1 cellular context compared by ENCODE assay signal in the genomic region with DNA sequence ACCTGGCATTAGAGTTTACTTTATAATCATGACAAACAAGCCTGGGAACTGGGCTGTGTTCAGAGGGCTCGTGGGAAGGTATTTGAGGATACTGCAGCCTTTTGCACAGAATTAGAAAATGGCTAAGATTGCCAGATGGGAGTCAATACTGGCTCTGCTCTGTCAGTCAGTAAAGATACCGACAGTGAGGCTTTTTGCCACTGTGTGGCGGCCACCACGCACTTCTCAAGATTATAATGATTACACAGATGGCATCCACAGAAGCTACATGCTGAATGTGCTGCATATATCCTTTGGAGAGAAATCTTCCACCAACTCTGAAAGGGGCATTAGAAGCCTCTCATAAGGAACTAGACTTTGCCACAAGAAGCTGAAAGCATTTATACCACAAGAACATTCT.
TF ChIP-seq lines count a peak whose summit lies in the region.

No MANE protein-coding gene starts in this region.

TF ChIP-seq in WTC11, 78 proteins besides CTCF, POLR2A, EP300 and RAD21:
- TF ChIP-seq KAT7 (CRISPR knock-in tag; IDR thresholded peaks at IDR 0.05; ENCODE audit: borderline replicate concordance) (no peak), NR1H2 (CRISPR knock-in tag; IDR thresholded peaks at IDR 0.05) (no peak), OVOL2 (CRISPR knock-in tag; IDR thresholded peaks at IDR 0.05; ENCODE audit: borderline replicate concordance) (no peak), ZNF232 (CRISPR knock-in tag; IDR thresholded peaks at IDR 0.05) (no peak), ZNF532 (CRISPR knock-in tag; IDR thresholded peaks at IDR 0.05; ENCODE audit: borderline replicate concordance) (no peak), ATF2 (CRISPR knock-in tag; IDR thresholded peaks at IDR 0.05; ENCODE audit: borderline replicate concordance, low read depth) (no peak), EMX1 (CRISPR knock-in tag; IDR thresholded peaks at IDR 0.05) (no peak), ZMAT4 (CRISPR knock-in tag; IDR thresholded peaks at IDR 0.05) (no peak), ZNF425 (CRISPR knock-in tag; conservative IDR thresholded peaks at IDR 0.05) (no peak), TEAD1 (CRISPR knock-in tag; IDR thresholded peaks at IDR 0.05) (no peak), ZNF416 (CRISPR knock-in tag; IDR thresholded peaks at IDR 0.05) (no peak), STAT6 (CRISPR knock-in tag; conservative IDR thresholded peaks at IDR 0.05; ENCODE audit: low read depth) (no peak), JUN (CRISPR knock-in tag; IDR thresholded peaks at IDR 0.05) (no peak), ZNF138 (CRISPR knock-in tag; conservative IDR thresholded peaks at IDR 0.05) (no peak), HMGA2 (CRISPR knock-in tag; IDR thresholded peaks at IDR 0.05) (no peak)
- TF ChIP-seq, protein P1, sequence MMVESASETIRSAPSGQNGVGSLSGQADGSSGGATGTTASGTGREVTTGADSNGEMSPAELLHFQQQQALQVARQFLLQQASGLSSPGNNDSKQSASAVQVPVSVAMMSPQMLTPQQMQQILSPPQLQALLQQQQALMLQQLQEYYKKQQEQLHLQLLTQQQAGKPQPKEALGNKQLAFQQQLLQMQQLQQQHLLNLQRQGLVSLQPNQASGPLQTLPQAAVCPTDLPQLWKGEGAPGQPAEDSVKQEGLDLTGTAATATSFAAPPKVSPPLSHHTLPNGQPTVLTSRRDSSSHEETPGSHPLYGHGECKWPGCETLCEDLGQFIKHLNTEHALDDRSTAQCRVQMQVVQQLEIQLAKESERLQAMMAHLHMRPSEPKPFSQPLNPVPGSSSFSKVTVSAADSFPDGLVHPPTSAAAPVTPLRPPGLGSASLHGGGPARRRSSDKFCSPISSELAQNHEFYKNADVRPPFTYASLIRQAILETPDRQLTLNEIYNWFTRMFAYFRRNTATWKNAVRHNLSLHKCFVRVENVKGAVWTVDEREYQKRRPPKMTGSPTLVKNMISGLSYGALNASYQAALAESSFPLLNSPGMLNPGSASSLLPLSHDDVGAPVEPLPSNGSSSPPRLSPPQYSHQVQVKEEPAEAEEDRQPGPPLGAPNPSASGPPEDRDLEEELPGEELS (CRISPR knock-in tag; IDR thresholded peaks at IDR 0.05): no peak
- TF ChIP-seq, protein P2, sequence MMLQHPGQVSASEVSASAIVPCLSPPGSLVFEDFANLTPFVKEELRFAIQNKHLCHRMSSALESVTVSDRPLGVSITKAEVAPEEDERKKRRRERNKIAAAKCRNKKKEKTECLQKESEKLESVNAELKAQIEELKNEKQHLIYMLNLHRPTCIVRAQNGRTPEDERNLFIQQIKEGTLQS (CRISPR knock-in tag; conservative IDR thresholded peaks at IDR 0.05): no peak
- TF ChIP-seq, protein P3, sequence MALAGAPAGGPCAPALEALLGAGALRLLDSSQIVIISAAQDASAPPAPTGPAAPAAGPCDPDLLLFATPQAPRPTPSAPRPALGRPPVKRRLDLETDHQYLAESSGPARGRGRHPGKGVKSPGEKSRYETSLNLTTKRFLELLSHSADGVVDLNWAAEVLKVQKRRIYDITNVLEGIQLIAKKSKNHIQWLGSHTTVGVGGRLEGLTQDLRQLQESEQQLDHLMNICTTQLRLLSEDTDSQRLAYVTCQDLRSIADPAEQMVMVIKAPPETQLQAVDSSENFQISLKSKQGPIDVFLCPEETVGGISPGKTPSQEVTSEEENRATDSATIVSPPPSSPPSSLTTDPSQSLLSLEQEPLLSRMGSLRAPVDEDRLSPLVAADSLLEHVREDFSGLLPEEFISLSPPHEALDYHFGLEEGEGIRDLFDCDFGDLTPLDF (CRISPR knock-in tag; IDR thresholded peaks at IDR 0.05): no peak
- TF ChIP-seq, protein P4, sequence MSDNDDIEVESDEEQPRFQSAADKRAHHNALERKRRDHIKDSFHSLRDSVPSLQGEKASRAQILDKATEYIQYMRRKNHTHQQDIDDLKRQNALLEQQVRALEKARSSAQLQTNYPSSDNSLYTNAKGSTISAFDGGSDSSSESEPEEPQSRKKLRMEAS (CRISPR knock-in tag; IDR thresholded peaks at IDR 0.05): no peak
- TF ChIP-seq, protein P5, sequence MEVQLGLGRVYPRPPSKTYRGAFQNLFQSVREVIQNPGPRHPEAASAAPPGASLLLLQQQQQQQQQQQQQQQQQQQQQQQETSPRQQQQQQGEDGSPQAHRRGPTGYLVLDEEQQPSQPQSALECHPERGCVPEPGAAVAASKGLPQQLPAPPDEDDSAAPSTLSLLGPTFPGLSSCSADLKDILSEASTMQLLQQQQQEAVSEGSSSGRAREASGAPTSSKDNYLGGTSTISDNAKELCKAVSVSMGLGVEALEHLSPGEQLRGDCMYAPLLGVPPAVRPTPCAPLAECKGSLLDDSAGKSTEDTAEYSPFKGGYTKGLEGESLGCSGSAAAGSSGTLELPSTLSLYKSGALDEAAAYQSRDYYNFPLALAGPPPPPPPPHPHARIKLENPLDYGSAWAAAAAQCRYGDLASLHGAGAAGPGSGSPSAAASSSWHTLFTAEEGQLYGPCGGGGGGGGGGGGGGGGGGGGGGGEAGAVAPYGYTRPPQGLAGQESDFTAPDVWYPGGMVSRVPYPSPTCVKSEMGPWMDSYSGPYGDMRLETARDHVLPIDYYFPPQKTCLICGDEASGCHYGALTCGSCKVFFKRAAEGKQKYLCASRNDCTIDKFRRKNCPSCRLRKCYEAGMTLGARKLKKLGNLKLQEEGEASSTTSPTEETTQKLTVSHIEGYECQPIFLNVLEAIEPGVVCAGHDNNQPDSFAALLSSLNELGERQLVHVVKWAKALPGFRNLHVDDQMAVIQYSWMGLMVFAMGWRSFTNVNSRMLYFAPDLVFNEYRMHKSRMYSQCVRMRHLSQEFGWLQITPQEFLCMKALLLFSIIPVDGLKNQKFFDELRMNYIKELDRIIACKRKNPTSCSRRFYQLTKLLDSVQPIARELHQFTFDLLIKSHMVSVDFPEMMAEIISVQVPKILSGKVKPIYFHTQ (CRISPR knock-in tag; IDR thresholded peaks at IDR 0.05): no peak
